In the genomic region with DNA sequence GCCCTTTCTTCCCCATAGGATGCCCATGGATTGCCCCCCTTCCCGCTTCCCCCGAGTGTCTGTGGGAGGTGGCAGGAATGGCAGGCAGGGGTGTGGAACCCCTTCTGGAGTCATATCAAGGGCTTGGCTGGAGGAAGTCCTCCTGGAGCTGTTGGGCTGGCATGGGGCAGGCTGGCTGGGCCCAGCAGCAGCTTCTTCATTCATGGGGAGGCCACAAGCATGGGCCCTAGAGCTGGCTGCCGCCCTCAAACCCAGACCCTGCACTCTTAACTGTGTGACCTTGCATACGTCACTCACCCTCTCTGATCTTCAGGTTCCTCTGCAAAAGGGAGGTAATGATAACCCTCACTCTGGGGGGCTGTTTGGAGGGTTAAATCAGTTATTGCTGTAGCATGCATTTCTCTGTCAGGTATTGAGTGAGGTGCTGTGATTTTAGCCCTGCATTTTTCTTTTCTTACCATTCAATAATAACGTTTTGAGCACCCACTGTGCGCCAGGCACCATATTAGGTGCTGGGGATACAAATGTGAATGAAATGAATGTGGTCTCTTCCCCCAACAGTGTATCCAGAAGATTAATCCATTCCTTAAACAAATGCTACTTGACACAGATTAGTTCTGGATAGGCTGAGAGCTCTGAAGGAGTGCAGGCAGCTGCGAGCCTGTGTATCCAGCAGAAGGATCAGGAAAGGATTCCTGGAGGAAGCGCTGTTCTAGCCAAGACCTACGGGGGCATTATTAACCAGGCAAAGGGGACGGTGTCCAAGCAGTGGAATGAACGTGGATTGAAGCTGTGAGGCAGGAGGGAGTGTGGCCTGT, we compare ENCODE assay signal across 16 cellular contexts. TPM values are rescaled to one million over a fixed set of nuclear protein-coding genes. Genes with fewer than 3 reads are reported as not detected.
DNase-seq lines count a peak whose midpoint lies in the region; ATAC-seq and TF ChIP-seq lines count a peak whose summit lies in the region.
"Had no signal": no experiment of that assay in that cellular context is flagged by ENCODE, and none has a peak within 500 bp of the region (broad histone marks: within the 10 kb centered on the region; RNA-seq: fewer than 3 reads in every experiment).

No MANE protein-coding gene starts in this region.

- ATAC-seq in HCT116 (peak; percentile 52; the same call in 1 of the 2 replicates), GM18498 (IDR thresholded peaks at IDR 0.05; ENCODE audit: unreplicated experiment) (no peak), HG03521 (IDR thresholded peaks at IDR 0.05; ENCODE audit: unreplicated experiment) (no peak)

- POLR2A ChIA-PET in HCT116 (lab: Charles Lee) (no interaction called here), PC-9 (lab: Charles Lee; ENCODE audit: unreplicated experiment) (no interaction called here)

- no peak for TF ChIP-seq CTCF in C4-2B (conservative IDR thresholded peaks at IDR 0.05)
- no peak for TF ChIP-seq CTCF in HCT116 (IDR thresholded peaks at IDR 0.05 in 2 of 3, conservative IDR thresholded peaks at IDR 0.05 in 1 of 3; ENCODE audit: borderline replicate concordance in 1 of 3, insufficient read depth in 1 of 3, low read depth in 2 of 3, low read length in 2 of 3)
- no peak for TF ChIP-seq CTCF in VCaP (conservative IDR thresholded peaks at IDR 0.05)
- TF ChIP-seq CTCF in PC-9 (conservative IDR thresholded peaks at IDR 0.05) = no peak

- H3K4me1 ChIP-seq in HCT116 (ENCODE audit: control insufficient read depth in 1 of 2, insufficient read depth in 2 of 2, low read length in 2 of 2) (no peaks in the 10 kb centered on the region), PC-9 (replicated peaks; ENCODE audit: insufficient read depth) (no peaks in the 10 kb centered on the region)

- no peak for TF ChIP-seq RAD21 in HCT116 (IDR thresholded peaks at IDR 0.05; ENCODE audit: low read depth)

- H3F3A ChIP-seq in PC-9 (ENCODE audit: insufficient read depth, low read depth) = no peaks in the 10 kb centered on the region

- no peak for TF ChIP-seq POLR2A in HCT116 (IDR thresholded peaks at IDR 0.05; ENCODE audit: borderline replicate concordance, extremely low read depth, insufficient read depth, insufficient read length)

- intact Hi-C loops in HCT116 (cut with micrococcal nuclease) = no loop called here
- intact Hi-C loops in PC-9 (cut with micrococcal nuclease; ENCODE audit: unreplicated experiment) = no loop called here

- no peak overlapping the region for H2AFZ ChIP-seq in HCT116 (ENCODE audit: low read depth, low read length, poor library complexity, severe bottlenecking)
- H2AFZ ChIP-seq in PC-9 = no peak overlapping the region

- H3K4me3 ChIP-seq in HCT116 (replicated peaks in 1 of 2; ENCODE audit: low read depth in 1 of 2, low read length in 2 of 2) (no peak overlapping the region), PC-9 (no peak overlapping the region)

- H3K36me3 ChIP-seq in HCT116 (ENCODE audit: control insufficient read depth in 1 of 2, insufficient read depth in 2 of 2, low read length in 2 of 2) (0 out of 4 replicates have a peak, but pooled peaks cover 0 to 9% of the 10 kb centered on the region in 2 experiments), PC-9 (ENCODE audit: low read depth) (no peaks in the 10 kb centered on the region; the same call in 1 of the 2 replicates)

- CTCF ChIA-PET in HCT116 (lab: Charles Lee) (interaction anchor here (1.1 kb wide), 1 partner anchor 104 kb away, joined by 3 read pairs; no protein-coding TSS in a partner anchor), PC-9 (lab: Charles Lee) (no interaction called here)

- H3K79me2 ChIP-seq in HCT116 (ENCODE audit: insufficient read depth, low read length) (no peaks in the 10 kb centered on the region), PC-9 (ENCODE audit: low read depth) (no peaks in the 10 kb centered on the region)

- no peaks in the 10 kb centered on the region for H4K20me1 ChIP-seq in HCT116 (ENCODE audit: insufficient read depth)
- H4K20me1 ChIP-seq in PC-9 (ENCODE audit: insufficient read depth) = no peaks in the 10 kb centered on the region

- RAD21 ChIA-PET in HCT116 (lab: Charles Lee; ENCODE audit: low non-redundant PET in 1 of 2, low total read pairs in 2 of 2, uncharacterized antibody in 2 of 2, unreplicated experiment in 2 of 2) = no interaction called here

- H3K9me3 ChIP-seq in HCT116 (ENCODE audit: control insufficient read depth in 1 of 2, insufficient read depth in 1 of 2, low read depth in 1 of 2, low read length in 2 of 2) = no peaks in the 10 kb centered on the region
- no peaks in the 10 kb centered on the region for H3K9me3 ChIP-seq in PC-9 (ENCODE audit: insufficient read depth, low read depth)

- BruUV-seq in HCT116 (replicated peaks; lab: Mats Ljungman, UMichigan) (no TSS peak), PC-9 (replicated peaks; lab: Mats Ljungman, UMichigan) (no TSS peak)

- no peak overlapping the region for H3K9ac ChIP-seq in HCT116 (ENCODE audit: low read length)

- no peaks in the 10 kb centered on the region for H3K9me2 ChIP-seq in HCT116 (ENCODE audit: insufficient read depth)
- H3K9me2 ChIP-seq in PC-9 (ENCODE audit: insufficient read depth) = no peaks in the 10 kb centered on the region

- no peak overlapping the region for H3K4me2 ChIP-seq in HCT116 (ENCODE audit: low read length)
- no peak overlapping the region for H3K4me2 ChIP-seq in PC-9

- H3K27ac ChIP-seq in C4-2B = peak overlapping the region; percentile 20; the same call in 1 of the 2 replicates
- H3K27ac ChIP-seq in HCT116 (ENCODE audit: low read depth, low read length) = no peak overlapping the region
- H3K27ac ChIP-seq in VCaP = peak overlapping the region; percentile 64; the same call in 1 of the 2 replicates
- no peak overlapping the region for H3K27ac ChIP-seq in PC-9

- H3K27me3 ChIP-seq in HCT116 (ENCODE audit: insufficient read depth, low read length) (no peaks in the 10 kb centered on the region), PC-9 (ENCODE audit: insufficient read depth, low read depth) (no peaks in the 10 kb centered on the region)

- no peak for DNase-seq in HCT116 (ENCODE audit: low read depth, low spot score)
- DNase-seq in mesenteric fat pad (ENCODE audit: low spot score) = peak; percentile 55
- no peak for DNase-seq in activated CD4-positive, alpha-beta T cell treated with anti-CD3 and anti-CD28 coated beads, Interleukin-2, amount 50 U/mL, for 48 hours
- no peak for DNase-seq in PC-9
- DNase-seq: CD4-positive, CD25-positive, alpha-beta regulatory T cell; IMR-90; NCI-H1436 treated with DMSO at 0.1 percent for 48 hours; NCI-H2081; SHP77 treated with DMSO at 0.1 percent for 48 hours had no signal

TF ChIP-seq in HCT116, 20 proteins besides CTCF, POLR2A, EP300 and RAD21:
- TF ChIP-seq ZFX (IDR thresholded peaks at IDR 0.05) = no peak
- no peak for TF ChIP-seq SRF (IDR thresholded peaks at IDR 0.05; ENCODE audit: low read depth)

RNA-seq across cellular contexts. Expression of a gene that starts 9.3 kb away (rescaled TPM):
- total RNA-seq in HCT116 (2021; ENCODE audit: unreplicated experiment) = 39.6 TPM
- 44.4 and 54.6 TPM in 2 replicates for polyA plus RNA-seq in HCT116 (2012)
- 0.26 TPM for total RNA-seq in mesenteric fat pad
- 60.7 and 133 TPM in 2 replicates for total RNA-seq in PC-9 (2021)
- total RNA-seq: CD4-positive, CD25-positive, alpha-beta regulatory T cell had no signal
- polyA plus RNA-seq: CD4-positive, CD25-positive, alpha-beta regulatory T cell had no signal

RNA-seq across cellular contexts. Expression of a gene that starts 49.9 kb away (rescaled TPM):
- not detected for total RNA-seq in HCT116 (2021; ENCODE audit: unreplicated experiment)
- polyA plus RNA-seq in HCT116 (2012) = not detected in 2 replicates
- not detected for total RNA-seq in mesenteric fat pad
- total RNA-seq in PC-9 (2021) = 0.09 TPM in 1 of 2 replicates, not detected in the other
- total RNA-seq: A673; CD4-positive, CD25-positive, alpha-beta regulatory T cell; Daoy; IMR-90; LHCN-M2 had no signal
- polyA plus RNA-seq: CD4-positive, CD25-positive, alpha-beta regulatory T cell; IMR-90 had no signal

Comparison
In these comparisons a context has a peak if more than half of its experiments do, and no peak if none do; other contexts are left out.
1. H3K27ac ChIP-seq: peak in C4-2B (single experiment) and VCaP (single experiment); none in HCT116 (single experiment) and PC-9 (single experiment).
2. RNA of a gene that starts 9.3 kb away (total RNA-seq): 60.7 to 133 TPM in PC-9 and 39.6 TPM in HCT116 (single experiment); 0.26 TPM in mesenteric fat pad (single experiment); every median in the first group is over 10 times any median in the second.